Comparison of ENCODE assay signal across 16 cellular contexts in genomic region chr9:110007477-110008270, GRCh38.
A peak's percentile ranks its signal among the peaks of the same experiment; 100 is the strongest.
DNase-seq lines count a peak whose midpoint lies in the region; ATAC-seq, FAIRE-seq and TF ChIP-seq lines count a peak whose summit lies in the region.
"Had no signal": no experiment of that assay in that cellular context is flagged by ENCODE, and none has a peak within 500 bp of the region (broad histone marks: within the 10 kb centered on the region; RNA-seq: fewer than 3 reads in every experiment).

No MANE protein-coding gene starts in this region.

- peak; percentile 89 for FAIRE-seq in GM19239 (lab: Jason Lieb, UNC)
- FAIRE-seq: keratinocyte had no signal

- no peak for TF ChIP-seq CTCF in OCI-LY1 (IDR thresholded peaks at IDR 0.05; ENCODE audit: low read length)

- no peaks in the 10 kb centered on the region for H3K36me3 ChIP-seq in OCI-LY1 (ENCODE audit: insufficient read depth, low read length)
- H3K36me3 ChIP-seq: tibial nerve had no signal

- no peak overlapping the region for H3K4me3 ChIP-seq in OCI-LY1 (ENCODE audit: low read depth, low read length, poor library complexity, severe bottlenecking)
- H3K4me3 ChIP-seq: tibial nerve had no signal

- 0 out of 2 replicates have a peak overlapping the region, but pooled peaks have one; percentile 5 for H3K4me2 ChIP-seq in OCI-LY1 (ENCODE audit: low read length)

- no peaks in the 10 kb centered on the region for H3K79me2 ChIP-seq in OCI-LY1 (ENCODE audit: insufficient read depth, low read length)

- H3K4me1 ChIP-seq in OCI-LY1 (ENCODE audit: insufficient read depth, low read length, severe bottlenecking), result peaks cover 26% of the 10 kb centered on the region
- H3K4me1 ChIP-seq: foreskin keratinocyte, tibial nerve had no signal

- H2AFZ ChIP-seq in OCI-LY1 (ENCODE audit: low read length), result no peak overlapping the region

- H3K27ac ChIP-seq in OCI-LY1 (ENCODE audit: low read depth, low read length, poor library complexity, severe bottlenecking), result peak overlapping the region; percentile 43
- H3K27ac ChIP-seq: foreskin keratinocyte, tibial nerve had no signal

- H3K9me3 ChIP-seq in OCI-LY1 (ENCODE audit: low read length), result no peaks in the 10 kb centered on the region
- H3K9me3 ChIP-seq: tibial nerve had no signal

- DNase-seq in EH (ENCODE audit: low read depth), result peak; percentile 53
- DNase-seq in GM19239 (ENCODE audit: insufficient read length, low spot score), result no peak
- DNase-seq in C1 segment of cervical spinal cord (lab: John Stamatoyannopoulos, UW), result no peak
- no peak for DNase-seq in cortex of kidney (lab: John Stamatoyannopoulos, UW)
- no peak for DNase-seq in NCI-H146 (lab: John Stamatoyannopoulos, UW)
- DNase-seq: activated T-cell treated with anti-CD3 and anti-CD28 coated beads, Interleukin-2, amount 50 U/mL, for 1 hour; aorta; effector CD4-positive, alpha-beta T cell; natural killer cell; NCI-H1105 treated with DMSO at 0.1 percent for 48 hours had no signal

- H3K9me2 ChIP-seq in OCI-LY1 (ENCODE audit: low read depth, low read length), result no peaks in the 10 kb centered on the region

- H3K9ac ChIP-seq in OCI-LY1 (ENCODE audit: low read length), result no peak overlapping the region

- H3F3A ChIP-seq in OCI-LY1 (ENCODE audit: insufficient read depth, low read length), result no peaks in the 10 kb centered on the region

- ATAC-seq in HG02678 (IDR thresholded peaks at IDR 0.05; ENCODE audit: unreplicated experiment), result peak; percentile 62
- no peak for ATAC-seq in GM21825 (IDR thresholded peaks at IDR 0.05; ENCODE audit: unreplicated experiment)
- ATAC-seq: foreskin keratinocyte, natural killer cell had no signal

- no peaks in the 10 kb centered on the region for H4K20me1 ChIP-seq in OCI-LY1 (ENCODE audit: insufficient read depth, low read length)

- H3K27me3 ChIP-seq in OCI-LY1 (ENCODE audit: insufficient read depth, low read length), result no peaks in the 10 kb centered on the region
- H3K27me3 ChIP-seq: foreskin keratinocyte, tibial nerve had no signal
